2 cellular contexts compared by ENCODE assay signal in the genomic region with DNA sequence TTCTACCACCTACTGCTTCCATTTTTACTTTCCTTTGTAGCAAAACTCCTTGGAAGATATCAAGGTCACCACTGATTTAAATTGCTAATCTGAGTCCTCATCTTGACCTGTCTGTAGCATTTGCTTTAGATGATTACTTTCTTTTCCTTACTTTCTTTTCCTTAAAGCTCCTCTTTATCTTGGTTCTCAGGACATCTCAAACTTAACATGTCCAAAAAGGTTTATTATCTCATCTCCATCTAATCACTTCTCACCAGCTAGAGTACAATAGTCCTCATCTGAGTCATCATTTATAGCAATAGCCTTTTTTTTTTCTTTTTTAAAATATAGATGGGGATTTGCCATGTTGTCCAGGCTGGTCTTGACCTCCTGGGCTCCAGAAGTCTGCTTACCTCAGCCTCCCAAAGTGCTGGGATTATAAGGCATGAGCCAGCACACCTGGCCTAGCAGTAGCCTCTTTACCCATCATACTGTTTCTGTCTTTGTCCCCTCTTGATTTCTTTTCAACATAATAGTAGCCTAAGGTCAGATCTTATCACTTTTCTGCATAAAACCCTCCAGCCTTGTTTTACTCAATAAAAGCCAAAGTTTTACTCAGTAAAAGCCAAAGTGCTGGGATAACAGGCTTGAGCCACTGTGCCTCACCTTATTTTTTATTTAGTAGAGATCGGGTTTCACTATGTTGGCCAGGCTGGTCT.
A peak's percentile ranks its signal among the peaks of the same experiment; 100 is the strongest.
TF ChIP-seq lines count a peak whose summit lies in the region.

No MANE protein-coding gene starts in this region.

TF ChIP-seq in GM23338, 12 proteins besides CTCF, POLR2A, EP300 and RAD21:
- TF ChIP-seq CREB1 (CRISPR knock-in tag; IDR thresholded peaks at IDR 0.05; ENCODE audit: low read depth) (no peak), REST (IDR thresholded peaks at IDR 0.05; ENCODE audit: unreplicated experiment) (no peak), NANOG (IDR thresholded peaks at IDR 0.05; ENCODE audit: borderline replicate concordance) (no peak), EZH2phosphoT487 (IDR thresholded peaks at IDR 0.05; ENCODE audit: unreplicated experiment) (no peak), STAT1 (IDR thresholded peaks at IDR 0.05; ENCODE audit: unreplicated experiment) (no peak), ZNF331 (CRISPR knock-in tag; IDR thresholded peaks at IDR 0.05; ENCODE audit: low read depth) (no peak), JUNB (IDR thresholded peaks at IDR 0.05; ENCODE audit: unreplicated experiment) (no peak)
- TF ChIP-seq, protein P1, sequence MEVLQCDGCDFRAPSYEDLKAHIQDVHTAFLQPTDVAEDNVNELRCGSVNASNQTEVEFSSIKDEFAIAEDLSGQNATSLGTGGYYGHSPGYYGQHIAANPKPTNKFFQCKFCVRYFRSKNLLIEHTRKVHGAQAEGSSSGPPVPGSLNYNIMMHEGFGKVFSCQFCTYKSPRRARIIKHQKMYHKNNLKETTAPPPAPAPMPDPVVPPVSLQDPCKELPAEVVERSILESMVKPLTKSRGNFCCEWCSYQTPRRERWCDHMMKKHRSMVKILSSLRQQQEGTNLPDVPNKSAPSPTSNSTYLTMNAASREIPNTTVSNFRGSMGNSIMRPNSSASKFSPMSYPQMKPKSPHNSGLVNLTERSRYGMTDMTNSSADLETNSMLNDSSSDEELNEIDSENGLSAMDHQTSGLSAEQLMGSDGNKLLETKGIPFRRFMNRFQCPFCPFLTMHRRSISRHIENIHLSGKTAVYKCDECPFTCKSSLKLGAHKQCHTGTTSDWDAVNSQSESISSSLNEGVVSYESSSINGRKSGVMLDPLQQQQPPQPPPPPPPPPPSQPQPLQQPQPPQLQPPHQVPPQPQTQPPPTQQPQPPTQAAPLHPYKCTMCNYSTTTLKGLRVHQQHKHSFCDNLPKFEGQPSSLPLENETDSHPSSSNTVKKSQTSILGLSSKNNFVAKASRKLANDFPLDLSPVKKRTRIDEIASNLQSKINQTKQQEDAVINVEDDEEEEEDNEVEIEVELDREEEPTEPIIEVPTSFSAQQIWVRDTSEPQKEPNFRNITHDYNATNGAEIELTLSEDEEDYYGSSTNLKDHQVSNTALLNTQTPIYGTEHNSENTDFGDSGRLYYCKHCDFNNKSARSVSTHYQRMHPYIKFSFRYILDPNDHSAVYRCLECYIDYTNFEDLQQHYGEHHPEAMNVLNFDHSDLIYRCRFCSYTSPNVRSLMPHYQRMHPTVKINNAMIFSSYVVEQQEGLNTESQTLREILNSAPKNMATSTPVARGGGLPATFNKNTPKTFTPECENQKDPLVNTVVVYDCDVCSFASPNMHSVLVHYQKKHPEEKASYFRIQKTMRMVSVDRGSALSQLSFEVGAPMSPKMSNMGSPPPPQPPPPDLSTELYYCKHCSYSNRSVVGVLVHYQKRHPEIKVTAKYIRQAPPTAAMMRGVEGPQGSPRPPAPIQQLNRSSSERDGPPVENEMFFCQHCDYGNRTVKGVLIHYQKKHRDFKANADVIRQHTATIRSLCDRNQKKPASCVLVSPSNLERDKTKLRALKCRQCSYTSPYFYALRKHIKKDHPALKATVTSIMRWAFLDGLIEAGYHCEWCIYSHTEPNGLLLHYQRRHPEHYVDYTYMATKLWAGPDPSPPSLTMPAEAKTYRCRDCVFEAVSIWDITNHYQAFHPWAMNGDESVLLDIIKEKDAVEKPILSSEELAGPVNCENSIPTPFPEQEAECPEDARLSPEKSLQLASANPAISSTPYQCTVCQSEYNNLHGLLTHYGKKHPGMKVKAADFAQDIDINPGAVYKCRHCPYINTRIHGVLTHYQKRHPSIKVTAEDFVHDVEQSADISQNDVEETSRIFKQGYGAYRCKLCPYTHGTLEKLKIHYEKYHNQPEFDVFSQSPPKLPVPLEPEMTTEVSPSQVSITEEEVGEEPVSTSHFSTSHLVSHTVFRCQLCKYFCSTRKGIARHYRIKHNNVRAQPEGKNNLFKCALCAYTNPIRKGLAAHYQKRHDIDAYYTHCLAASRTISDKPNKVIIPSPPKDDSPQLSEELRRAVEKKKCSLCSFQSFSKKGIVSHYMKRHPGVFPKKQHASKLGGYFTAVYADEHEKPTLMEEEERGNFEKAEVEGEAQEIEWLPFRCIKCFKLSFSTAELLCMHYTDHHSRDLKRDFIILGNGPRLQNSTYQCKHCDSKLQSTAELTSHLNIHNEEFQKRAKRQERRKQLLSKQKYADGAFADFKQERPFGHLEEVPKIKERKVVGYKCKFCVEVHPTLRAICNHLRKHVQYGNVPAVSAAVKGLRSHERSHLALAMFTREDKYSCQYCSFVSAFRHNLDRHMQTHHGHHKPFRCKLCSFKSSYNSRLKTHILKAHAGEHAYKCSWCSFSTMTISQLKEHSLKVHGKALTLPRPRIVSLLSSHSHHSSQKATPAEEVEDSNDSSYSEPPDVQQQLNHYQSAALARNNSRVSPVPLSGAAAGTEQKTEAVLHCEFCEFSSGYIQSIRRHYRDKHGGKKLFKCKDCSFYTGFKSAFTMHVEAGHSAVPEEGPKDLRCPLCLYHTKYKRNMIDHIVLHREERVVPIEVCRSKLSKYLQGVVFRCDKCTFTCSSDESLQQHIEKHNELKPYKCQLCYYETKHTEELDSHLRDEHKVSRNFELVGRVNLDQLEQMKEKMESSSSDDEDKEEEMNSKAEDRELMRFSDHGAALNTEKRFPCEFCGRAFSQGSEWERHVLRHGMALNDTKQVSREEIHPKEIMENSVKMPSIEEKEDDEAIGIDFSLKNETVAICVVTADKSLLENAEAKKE (CRISPR knock-in tag; IDR thresholded peaks at IDR 0.05), result no peak

TF ChIP-seq in K562, 482 proteins besides CTCF, POLR2A, EP300 and RAD21:
- TF ChIP-seq TAL1 (IDR thresholded peaks at IDR 0.05) (peak; percentile 71), ZNF316 (IDR thresholded peaks at IDR 0.05) (peak; percentile 79), C11orf30 (IDR thresholded peaks at IDR 0.05; ENCODE audit: low read depth) (peak; percentile 71), KLF16 (IDR thresholded peaks at IDR 0.05) (no peak), MTA2 (IDR thresholded peaks at IDR 0.05; ENCODE audit: low read depth) (peak; percentile 34; the same call in 1 of the 2 replicates), ESRRA (IDR thresholded peaks at IDR 0.05; ENCODE audit: borderline replicate concordance, low read depth) (peak; percentile 81), SMARCC2 (IDR thresholded peaks at IDR 0.05; ENCODE audit: low read depth) (peak; percentile 46; the same call in 1 of the 2 replicates), MTF1 (CRISPR knock-in tag; IDR thresholded peaks at IDR 0.05; ENCODE audit: borderline replicate concordance) (no peak), PTBP1 (IDR thresholded peaks at IDR 0.05; ENCODE audit: low read depth, low read length) (no peak), FOS (IDR thresholded peaks at IDR 0.05; ENCODE audit: extremely low read depth, insufficient read length) (peak; percentile 11), JUN (IDR thresholded peaks at IDR 0.05; ENCODE audit: borderline replicate concordance, low read depth, low read length) (peak; percentile 40; the same call in 1 of the 2 replicates), JUN (CRISPR knock-in tag; IDR thresholded peaks at IDR 0.05; ENCODE audit: borderline replicate concordance) (no peak), FOXM1 (IDR thresholded peaks at IDR 0.05; ENCODE audit: low read depth) (peak; percentile 37; the same call in 1 of the 2 replicates), FOXM1 (CRISPR knock-in tag; IDR thresholded peaks at IDR 0.05; ENCODE audit: low read depth) (no peak), U2AF1 (optimal IDR thresholded peaks at IDR 0.05; ENCODE audit: low read depth, low read length) (no peak), KDM1A (IDR thresholded peaks at IDR 0.05) (peak; percentile 66 to 67), THRAP3 (IDR thresholded peaks at IDR 0.05; ENCODE audit: borderline replicate concordance) (no peak), PTRF (tag; IDR thresholded peaks at IDR 0.05) (no peak), SOX6 (IDR thresholded peaks at IDR 0.05) (peak; percentile 89), HDAC2 (IDR thresholded peaks at IDR 0.05) (peak; percentile 30; the same call in 1 of the 2 replicates), SMARCE1 (IDR thresholded peaks at IDR 0.05) (peak; percentile 92; the same call in 1 of the 2 replicates), DPF2 (IDR thresholded peaks at IDR 0.05) (peak; percentile 72), TEAD4 (IDR thresholded peaks at IDR 0.05; ENCODE audit: low read length) (peak; percentile 74), TEAD4 (CRISPR knock-in tag; IDR thresholded peaks at IDR 0.05; ENCODE audit: borderline replicate concordance) (no peak), MAZ (CRISPR knock-in tag; conservative IDR thresholded peaks at IDR 0.05 in 1 of 2, IDR thresholded peaks at IDR 0.05 in 1 of 2) (no peak), CBFA2T2 (conservative IDR thresholded peaks at IDR 0.05) (peak; percentile 68), SAFB2 (IDR thresholded peaks at IDR 0.05; ENCODE audit: borderline replicate concordance, low read depth, low read length, severe bottlenecking) (no peak), MTA1 (IDR thresholded peaks at IDR 0.05; ENCODE audit: borderline replicate concordance) (peak; percentile 56; the same call in 1 of the 2 replicates), MYC (IDR thresholded peaks at IDR 0.05; ENCODE audit: low read depth, low read length) (no peak), MYC (CRISPR knock-in tag; IDR thresholded peaks at IDR 0.05; ENCODE audit: borderline replicate concordance, low read depth) (no peak), STAT5A (IDR thresholded peaks at IDR 0.05; ENCODE audit: borderline replicate concordance, low read length) (no peak), HMG20B (CRISPR knock-in tag; IDR thresholded peaks at IDR 0.05) (no peak), CHD2 (IDR thresholded peaks at IDR 0.05; ENCODE audit: low read depth, low read length) (no peak), ADNP (tag; IDR thresholded peaks at IDR 0.05) (peak; percentile 81), CTBP1 (IDR thresholded peaks at IDR 0.05; ENCODE audit: borderline replicate concordance) (peak; percentile 71), ZEB2 (IDR thresholded peaks at IDR 0.05) (peak; percentile 53; the same call in 1 of the 2 replicates), RCOR1 (IDR thresholded peaks at IDR 0.05; ENCODE audit: borderline replicate concordance in 1 of 2, low read depth in 2 of 2, low read length in 2 of 2) (peak in 1 of 2 experiments; percentile 64; a peak in 1 of 4 replicates), PHF20 (IDR thresholded peaks at IDR 0.05; ENCODE audit: partially characterized antibody) (no peak), MAFG (tag; conservative IDR thresholded peaks at IDR 0.05) (peak; percentile 58), ARID1B (IDR thresholded peaks at IDR 0.05) (peak; percentile 85), FOSL1 (tag; conservative IDR thresholded peaks at IDR 0.05) (peak; percentile 91), HDAC1 (IDR thresholded peaks at IDR 0.05) (0 out of 4 replicates have a peak, but pooled peaks of 1 of the 2 experiments have one; percentile 25), XRCC3 (IDR thresholded peaks at IDR 0.05) (no peak), JUND (IDR thresholded peaks at IDR 0.05; ENCODE audit: borderline replicate concordance, low read depth, low read length) (peak; percentile 80), JUND (tag; IDR thresholded peaks at IDR 0.05; ENCODE audit: borderline replicate concordance, low read depth, low read length) (peak; percentile 69; the same call in 1 of the 3 replicates), SMARCA4 (IDR thresholded peaks at IDR 0.05) (peak; percentile 80), CBFA2T3 (IDR thresholded peaks at IDR 0.05) (peak; percentile 79), ZNF384 (IDR thresholded peaks at IDR 0.05; ENCODE audit: low read depth, low read length) (peak; percentile 66), NCOR1 (IDR thresholded peaks at IDR 0.05) (peak; percentile 34; the same call in 1 of the 2 replicates), MYNN (IDR thresholded peaks at IDR 0.05) (peak; percentile 79; the same call in 1 of the 2 replicates), MYNN (CRISPR knock-in tag; IDR thresholded peaks at IDR 0.05) (no peak), NR2C2 (CRISPR knock-in tag; IDR thresholded peaks at IDR 0.05) (no peak), NR2C2 (tag; IDR thresholded peaks at IDR 0.05) (peak; percentile 29; the same call in 1 of the 2 replicates), CCNT2 (IDR thresholded peaks at IDR 0.05; ENCODE audit: borderline replicate concordance, extremely low read depth, insufficient read length, low read depth, low read length) (peak; percentile 39), TCF3 (CRISPR knock-in tag; IDR thresholded peaks at IDR 0.05) (0 out of 2 replicates have a peak, but pooled peaks have one; percentile 19), MEIS2 (IDR thresholded peaks at IDR 0.05; ENCODE audit: partially characterized antibody) (peak; percentile 39)
- TF ChIP-seq, protein P2, sequence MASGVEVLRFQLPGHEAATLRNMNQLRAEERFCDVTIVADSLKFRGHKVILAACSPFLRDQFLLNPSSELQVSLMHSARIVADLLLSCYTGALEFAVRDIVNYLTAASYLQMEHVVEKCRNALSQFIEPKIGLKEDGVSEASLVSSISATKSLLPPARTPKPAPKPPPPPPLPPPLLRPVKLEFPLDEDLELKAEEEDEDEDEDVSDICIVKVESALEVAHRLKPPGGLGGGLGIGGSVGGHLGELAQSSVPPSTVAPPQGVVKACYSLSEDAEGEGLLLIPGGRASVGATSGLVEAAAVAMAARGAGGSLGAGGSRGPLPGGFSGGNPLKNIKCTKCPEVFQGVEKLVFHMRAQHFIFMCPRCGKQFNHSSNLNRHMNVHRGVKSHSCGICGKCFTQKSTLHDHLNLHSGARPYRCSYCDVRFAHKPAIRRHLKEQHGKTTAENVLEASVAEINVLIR (CRISPR knock-in tag; IDR thresholded peaks at IDR 0.05), result no peak
- TF ChIP-seq, protein P3, sequence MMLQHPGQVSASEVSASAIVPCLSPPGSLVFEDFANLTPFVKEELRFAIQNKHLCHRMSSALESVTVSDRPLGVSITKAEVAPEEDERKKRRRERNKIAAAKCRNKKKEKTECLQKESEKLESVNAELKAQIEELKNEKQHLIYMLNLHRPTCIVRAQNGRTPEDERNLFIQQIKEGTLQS (IDR thresholded peaks at IDR 0.05), result peak; percentile 75
- TF ChIP-seq, protein P3 (CRISPR knock-in tag; conservative IDR thresholded peaks at IDR 0.05), result no peak
